Comparison of ENCODE assay signal across 8 cellular contexts in genomic region chr15:65530318-65531111, GRCh38. TPM values are rescaled to one million over a fixed set of nuclear protein-coding genes. Genes with fewer than 3 reads are reported as not detected.
DNase-seq lines count a peak whose midpoint lies in the region; ATAC-seq and TF ChIP-seq lines count a peak whose summit lies in the region.

TSS of gene HACD3 (plus strand) at chr15:65530463. CDS start at chr15:65530632, 169 bp downstream.

- peaks cover 2% of the 10 kb centered on the region for H3K27me3 Mint-ChIP-seq in neural progenitor cell (ENCODE audit: insufficient read depth, low read depth)

- H3K9me3 ChIP-seq in MG63, result no peaks in the 10 kb centered on the region
- no peaks in the 10 kb centered on the region for H3K9me3 ChIP-seq in SJCRH30 (replicated peaks)
- no peaks in the 10 kb centered on the region for H3K9me3 ChIP-seq in neural progenitor cell (ENCODE audit: low read depth)

- peak within 1 kb of the TSS; percentile 80 for H3K4me2 ChIP-seq in neural progenitor cell

- H3K79me2 ChIP-seq in neural progenitor cell (ENCODE audit: low read depth), result peaks cover 57% of the 10 kb centered on the region

- peaks cover 13% of the 10 kb centered on the region for H3K36me3 Mint-ChIP-seq in neural progenitor cell

- peak within 1 kb of the TSS; percentile 74 for H2AFZ ChIP-seq in neural progenitor cell (replicated peaks)

- H4K20me1 ChIP-seq in neural progenitor cell (ENCODE audit: low read depth), result peaks cover 44% of the 10 kb centered on the region

- H3K4me3 ChIP-seq in MG63 (peak within 1 kb of the TSS; percentile 97), SJCRH30 (peak within 1 kb of the TSS; percentile 86), neural progenitor cell (peak within 1 kb of the TSS; percentile 56)

- H3K27ac ChIP-seq in SJCRH30 (peak within 1 kb of the TSS; percentile 79), foreskin keratinocyte (peak within 1 kb of the TSS; percentile 85), neural progenitor cell (peak within 1 kb of the TSS; percentile 79)

- H3K27ac Mint-ChIP-seq in neural progenitor cell, result peak within 1 kb of the TSS; percentile 94

- no peaks in the 10 kb centered on the region for H3K9me3 Mint-ChIP-seq in neural progenitor cell

- H3K27me3 ChIP-seq in MG63, result no peaks in the 10 kb centered on the region
- no peaks in the 10 kb centered on the region for H3K27me3 ChIP-seq in SJCRH30
- no peaks in the 10 kb centered on the region for H3K27me3 ChIP-seq in foreskin keratinocyte
- H3K27me3 ChIP-seq in neural progenitor cell, result no peaks in the 10 kb centered on the region

- H3K9ac ChIP-seq in neural progenitor cell, result peak within 1 kb of the TSS; percentile 70

- peaks cover 34% of the 10 kb centered on the region for H3K4me1 Mint-ChIP-seq in neural progenitor cell

- H3K36me3 ChIP-seq in MG63 (peaks cover 22% of the 10 kb centered on the region), SJCRH30 (peaks cover 2% of the 10 kb centered on the region; the same call in 1 of the 2 replicates), neural progenitor cell (no peaks in the 10 kb centered on the region)

- H3K4me3 Mint-ChIP-seq in neural progenitor cell, result peak within 1 kb of the TSS; percentile 90

- TF ChIP-seq CTCF in foreskin keratinocyte (conservative IDR thresholded peaks at IDR 0.05), result no peak
- no peak for TF ChIP-seq CTCF in neural progenitor cell (IDR thresholded peaks at IDR 0.05)

- H3F3A ChIP-seq in neural progenitor cell (ENCODE audit: low read depth), result peaks cover 22% of the 10 kb centered on the region

- ATAC-seq in foreskin keratinocyte, result peak; percentile 84

- H3K4me1 ChIP-seq in SJCRH30 (peaks cover 12% of the 10 kb centered on the region), foreskin keratinocyte (peaks cover 16% of the 10 kb centered on the region), neural progenitor cell (peaks cover 39% of the 10 kb centered on the region)

- DNase-seq in Daoy (ENCODE audit: low read depth) (peak; percentile 94), GOT3 (lab: John Stamatoyannopoulos, UW) (peak; percentile 50), MG63 (peak; percentile 91), SJCRH30 (peak; percentile 92 to 93), activated gamma-delta T cell treated with Interleukin-2 at 50 U/mL for 16 hours (peak; percentile 87), foreskin keratinocyte (peak; percentile 21 to 50), neural progenitor cell (ENCODE audit: low spot score) (peak; percentile 95), stromal cell of bone marrow (ENCODE audit: low read depth) (peak; percentile 50)

RNA-seq across cellular contexts. Expression of gene HACD3, which starts in this region (rescaled TPM):
- 105 and 109 TPM in 2 replicates for total RNA-seq in Daoy (2014; rRNA removed; shearing (Covaris generic))
- total RNA-seq in MG63 (2014; rRNA removed; shearing (Covaris generic); ENCODE audit: low replicate concordance), result 111 and 147 TPM in 2 replicates
- 183 and 186 TPM in 2 replicates for total RNA-seq in SJCRH30 (2014; rRNA removed; shearing (Covaris generic))
- 84.9 and 87.5 TPM in 2 replicates for total RNA-seq in foreskin keratinocyte
- polyA plus RNA-seq in foreskin keratinocyte, result 41.8 and 48.1 TPM in 2 replicates
- 209 and 271 TPM in 2 replicates for total RNA-seq in neural progenitor cell (ENCODE audit: low replicate concordance)

Comparison
In these comparisons a context has a peak if more than half of its experiments do, and no peak if none do; other contexts are left out.
1. Peak in every context shown above with its lines: DNase-seq, ATAC-seq, H3K4me3 ChIP-seq and H3K27ac ChIP-seq.
2. DNase-seq: peak in every context shown above with its lines; median percentile 95 in neural progenitor cell; 94 in Daoy; 92 in SJCRH30; 91 in MG63; 87 in activated gamma-delta T cell treated with Interleukin-2 at 50 U/mL for 16 hours; 50 in GOT3; 50 in stromal cell of bone marrow; 36 in foreskin keratinocyte.